12 cellular contexts compared by ENCODE assay signal in genomic region chr14:64746298-64747250, GRCh38. TPM values are rescaled to one million over a fixed set of nuclear protein-coding genes. Genes with fewer than 3 reads are reported as not detected.
A peak's percentile ranks its signal among the peaks of the same experiment; 100 is the strongest.
DNase-seq lines count a peak whose midpoint lies in the region; ATAC-seq and TF ChIP-seq lines count a peak whose summit lies in the region.
"Had no signal": no experiment of that assay in that cellular context is flagged by ENCODE, and none has a peak within 500 bp of the region (broad histone marks: within the 10 kb centered on the region; RNA-seq: fewer than 3 reads in every experiment).

No MANE protein-coding gene starts in this region.

- H3K9me3 ChIP-seq in BLaER1 (peaks cover 8% of the 10 kb centered on the region), left ventricle myocardium inferior (replicated peaks) (no peaks in the 10 kb centered on the region)
- H3K9me3 ChIP-seq: prostate gland, SJSA1, vagina had no signal

- TF ChIP-seq CTCF in left ventricle myocardium inferior (IDR thresholded peaks at IDR 0.05; ENCODE audit: borderline replicate concordance) = no peak

- peaks cover 54% of the 10 kb centered on the region for H3K36me3 Mint-ChIP-seq in activated CD4-positive, alpha-beta memory T cell treated with anti-CD3 and anti-CD28 coated beads, Interleukin-2, amount 10 ng/mL, durations not matched to agents 7 days and 5 days (ENCODE audit: low read depth)
- peaks cover 3% of the 10 kb centered on the region for H3K36me3 Mint-ChIP-seq in activated naive CD8-positive, alpha-beta T cell treated with anti-CD3 and anti-CD28 coated beads, Interleukin-2, amount 50 U/mL, for 24 hours (ENCODE audit: low read depth)

- H3K4me3 Mint-ChIP-seq in activated CD4-positive, alpha-beta memory T cell treated with anti-CD3 and anti-CD28 coated beads, Interleukin-2, amount 10 ng/mL, durations not matched to agents 7 days and 5 days = no peak overlapping the region
- no peak overlapping the region for H3K4me3 Mint-ChIP-seq in activated naive CD8-positive, alpha-beta T cell treated with anti-CD3 and anti-CD28 coated beads, Interleukin-2, amount 50 U/mL, for 24 hours
- H3K4me3 Mint-ChIP-seq: B cell had no signal

- H3K27me3 ChIP-seq in BLaER1 (no peaks in the 10 kb centered on the region), left ventricle myocardium inferior (ENCODE audit: low read depth) (no peaks in the 10 kb centered on the region), rectal smooth muscle tissue (ENCODE audit: control insufficient read depth, insufficient read depth, low read length) (no peaks in the 10 kb centered on the region)
- H3K27me3 ChIP-seq: SJSA1, vagina had no signal

- H3K27ac ChIP-seq in BLaER1 = 0 out of 2 replicates have a peak overlapping the region, but pooled peaks have one; percentile 22
- H3K27ac ChIP-seq in left ventricle myocardium inferior (replicated peaks) = peak overlapping the region; percentile 42
- H3K27ac ChIP-seq in rectal smooth muscle tissue (ENCODE audit: low read depth, low read length) = peak overlapping the region; percentile 18
- H3K27ac ChIP-seq: prostate gland, SJSA1, vagina had no signal

- H3K27ac Mint-ChIP-seq in activated CD4-positive, alpha-beta memory T cell treated with anti-CD3 and anti-CD28 coated beads, Interleukin-2, amount 10 ng/mL, durations not matched to agents 7 days and 5 days = peak overlapping the region; percentile 63
- no peak overlapping the region for H3K27ac Mint-ChIP-seq in activated naive CD8-positive, alpha-beta T cell treated with anti-CD3 and anti-CD28 coated beads, Interleukin-2, amount 50 U/mL, for 24 hours
- H3K27ac Mint-ChIP-seq: B cell had no signal

- H3K9me3 Mint-ChIP-seq in activated CD4-positive, alpha-beta memory T cell treated with anti-CD3 and anti-CD28 coated beads, Interleukin-2, amount 10 ng/mL, durations not matched to agents 7 days and 5 days = no peaks in the 10 kb centered on the region
- no peaks in the 10 kb centered on the region for H3K9me3 Mint-ChIP-seq in activated naive CD8-positive, alpha-beta T cell treated with anti-CD3 and anti-CD28 coated beads, Interleukin-2, amount 50 U/mL, for 24 hours

- CTCF ChIA-PET in activated CD4-positive, alpha-beta memory T cell treated with anti-CD3 and anti-CD28 coated beads, Interleukin-2, amount 10 ng/mL, durations not matched to agents 7 days and 5 days (lab: Charles Lee) = interaction anchor here (1.1 to 1.2 kb wide), 2 partner anchors 14 to 67 kb away, joined by 3 to 4 read pairs; no protein-coding TSS in a partner anchor

- H3K9ac ChIP-seq in BLaER1 = no peak overlapping the region
- H3K9ac ChIP-seq in rectal smooth muscle tissue (ENCODE audit: low read length) = no peak overlapping the region

- peaks cover 39% of the 10 kb centered on the region for H3K4me1 Mint-ChIP-seq in activated CD4-positive, alpha-beta memory T cell treated with anti-CD3 and anti-CD28 coated beads, Interleukin-2, amount 10 ng/mL, durations not matched to agents 7 days and 5 days
- H3K4me1 Mint-ChIP-seq in activated naive CD8-positive, alpha-beta T cell treated with anti-CD3 and anti-CD28 coated beads, Interleukin-2, amount 50 U/mL, for 24 hours = no peaks in the 10 kb centered on the region
- H3K4me1 Mint-ChIP-seq: B cell had no signal

- POLR2A ChIA-PET in activated CD4-positive, alpha-beta memory T cell treated with anti-CD3 and anti-CD28 coated beads, Interleukin-2, amount 10 ng/mL, durations not matched to agents 7 days and 5 days (lab: Charles Lee) = interaction anchor here (0.6 to 3.1 kb wide), 11 partner anchors 9 to 50 kb away, joined by 3 to 12 read pairs (median 3); partner anchors contain the start of gene PLEKHG3

- H3K4me2 ChIP-seq in BLaER1 = peak overlapping the region; percentile 65

- H3K4me3 ChIP-seq in BLaER1 (no peak overlapping the region), left ventricle myocardium inferior (no peak overlapping the region), rectal smooth muscle tissue (ENCODE audit: low read length) (no peak overlapping the region)
- H3K4me3 ChIP-seq: prostate gland, SJSA1, vagina had no signal

- ATAC-seq in activated naive CD8-positive, alpha-beta T cell treated with anti-CD3 and anti-CD28 coated beads, Interleukin-2, amount 50 U/mL, for 24 hours = no peak
- ATAC-seq in GM18867 (IDR thresholded peaks at IDR 0.05; ENCODE audit: unreplicated experiment) = no peak

- H4K20me1 ChIP-seq in BLaER1 = no peaks in the 10 kb centered on the region

- peaks cover 31% of the 10 kb centered on the region for H3K4me1 ChIP-seq in BLaER1
- peaks cover 25% of the 10 kb centered on the region for H3K4me1 ChIP-seq in left ventricle myocardium inferior
- H3K4me1 ChIP-seq in rectal smooth muscle tissue (ENCODE audit: control insufficient read depth, insufficient read depth, low read length) = no peaks in the 10 kb centered on the region
- H3K4me1 ChIP-seq: prostate gland had no signal

- intact Hi-C loops in left ventricle myocardium inferior (cut with micrococcal nuclease) = no loop called here

- DNase-seq in activated CD4-positive, alpha-beta memory T cell treated with anti-CD3 and anti-CD28 coated beads, Interleukin-2, amount 10 ng/mL, durations not matched to agents 7 days and 5 days = no peak
- DNase-seq in left ventricle myocardium inferior = no peak
- DNase-seq in HPDE6-E6E7 (ENCODE audit: extremely low spot score) = no peak
- no peak for DNase-seq in activated naive CD8-positive, alpha-beta T cell treated with anti-CD3 and anti-CD28 coated beads, Interleukin-2, amount 50 U/mL, for 24 hours
- no peak for DNase-seq in activated effector memory CD4-positive, alpha-beta T cell treated with anti-CD3 and anti-CD28 coated beads, Interleukin-2, amount 50 U/mL, for 16 hours

- H3K27me3 Mint-ChIP-seq in activated CD4-positive, alpha-beta memory T cell treated with anti-CD3 and anti-CD28 coated beads, Interleukin-2, amount 10 ng/mL, durations not matched to agents 7 days and 5 days = no peaks in the 10 kb centered on the region
- no peaks in the 10 kb centered on the region for H3K27me3 Mint-ChIP-seq in activated naive CD8-positive, alpha-beta T cell treated with anti-CD3 and anti-CD28 coated beads, Interleukin-2, amount 50 U/mL, for 24 hours
- H3K27me3 Mint-ChIP-seq: B cell had no signal

- peaks cover 26% of the 10 kb centered on the region for H3K36me3 ChIP-seq in BLaER1
- H3K36me3 ChIP-seq in left ventricle myocardium inferior = peaks cover 41% of the 10 kb centered on the region
- peaks cover 25% of the 10 kb centered on the region for H3K36me3 ChIP-seq in rectal smooth muscle tissue (ENCODE audit: control insufficient read depth, insufficient read depth, low read length)

RNA-seq across cellular contexts. Expression of gene PLEKHG3, which starts 42.4 kb away (rescaled TPM):
- 100 to 1,000 TPM; 126 to 133 TPM for total RNA-seq in activated CD4-positive, alpha-beta memory T cell treated with anti-CD3 and anti-CD28 coated beads, Interleukin-2, amount 10 ng/mL, durations not matched to agents 7 days and 5 days
- total RNA-seq in left ventricle myocardium inferior = 16.5 TPM
